20 cellular contexts compared by ENCODE assay signal in genomic region chr16:55107851-55108250, GRCh38.
"Had no signal": no experiment of that assay in that cellular context is flagged by ENCODE, and none has a peak within 500 bp of the region (broad histone marks: within the 10 kb centered on the region; RNA-seq: fewer than 3 reads in every experiment).

No MANE protein-coding gene starts in this region.

- H3K9me3 ChIP-seq: SK-N-SH had no signal

- H3K4me2 ChIP-seq: SK-N-SH had no signal

- DNase-seq: KBM-7, MV-4-11, NCI-H1048, NCI-H1105, NCI-H1417 treated with DMSO at 0.1 percent for 48 hours, NCI-H146, NCI-H1694 treated with DMSO at 0.1 percent for 48 hours, NCI-H1930, NCI-H2081, NCI-H2107, NCI-H2227 treated with DMSO at 0.1 percent for 48 hours, NCI-H524, NCI-H526 treated with DMSO at 0.1 percent for 48 hours, NCI-H774, SHP77, SK-N-SH, SW 1271 had no signal

- H3K9ac ChIP-seq: SK-N-SH had no signal

- FAIRE-seq: HTR-8/SVneo had no signal

- H3K27ac ChIP-seq: HL-60, RWPE1 had no signal
